Comparison of ENCODE assay signal across 12 cellular contexts in the genomic region with DNA sequence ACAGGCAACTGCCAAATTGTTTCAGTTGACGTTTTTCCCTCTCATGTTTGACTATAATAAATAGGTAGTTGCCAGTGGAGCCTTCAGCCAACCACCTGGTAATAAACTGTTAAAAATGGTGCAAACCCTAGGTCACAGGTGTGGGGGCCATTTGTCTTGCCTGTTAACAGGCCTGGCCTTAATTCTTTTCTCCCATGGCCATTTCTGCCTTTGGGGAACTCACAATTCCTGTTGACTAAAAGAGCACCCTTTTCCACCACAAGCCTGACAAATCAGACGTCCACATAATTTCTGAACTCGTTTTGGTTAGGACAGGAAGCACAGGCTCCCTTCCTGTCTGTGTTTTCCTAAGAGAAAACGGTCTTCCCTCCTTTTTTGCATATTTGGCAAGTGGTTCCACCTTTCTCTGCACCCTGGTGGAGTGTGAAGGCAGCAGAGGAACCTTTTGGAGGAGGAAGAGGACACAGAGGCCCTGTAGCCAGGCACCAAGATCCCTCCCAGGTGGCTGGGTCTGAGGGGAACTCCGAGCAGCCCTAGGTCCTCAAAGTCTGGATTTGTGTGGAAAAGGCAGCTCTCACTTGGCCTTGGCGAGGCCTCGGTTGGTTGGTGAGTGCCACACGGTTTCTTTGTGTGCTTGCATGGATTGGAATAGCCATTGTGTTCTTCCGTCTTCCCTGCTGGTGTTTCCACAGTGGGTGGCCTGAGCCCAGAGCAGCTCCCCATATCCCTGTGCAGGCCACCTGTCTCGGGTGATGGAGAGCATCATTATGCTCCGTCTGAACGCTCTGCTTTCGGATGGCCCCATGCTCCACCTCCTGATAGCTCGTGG. TPM values are rescaled to one million over a fixed set of nuclear protein-coding genes. Genes with fewer than 3 reads are reported as not detected.
DNase-seq lines count a peak whose midpoint lies in the region; ATAC-seq and TF ChIP-seq lines count a peak whose summit lies in the region.
"Had no signal": no experiment of that assay in that cellular context is flagged by ENCODE, and none has a peak within 500 bp of the region (broad histone marks: within the 10 kb centered on the region; RNA-seq: fewer than 3 reads in every experiment).

No MANE protein-coding gene starts in this region.

- 0 out of 2 replicates have a peak, but pooled peaks cover 3% of the 10 kb centered on the region for H3F3A ChIP-seq in OCI-LY1 (ENCODE audit: insufficient read depth, low read length)

- no peaks in the 10 kb centered on the region for H3K9me3 ChIP-seq in OCI-LY1 (ENCODE audit: low read length)
- H3K9me3 ChIP-seq in upper lobe of left lung, result no peaks in the 10 kb centered on the region
- H3K9me3 ChIP-seq: esophagus muscularis mucosa had no signal

- no peaks in the 10 kb centered on the region for H3K27me3 Mint-ChIP-seq in dendritic cell treated with granulocyte-macrophage colony-stimulating factor and Interleukin-4, amounts not matched to agents 40 ng/mL and 50 ng/mL, for 4 days

- peak overlapping the region; percentile 97 for H3K9ac ChIP-seq in OCI-LY1 (ENCODE audit: low read length)

- H3K27ac Mint-ChIP-seq in dendritic cell treated with granulocyte-macrophage colony-stimulating factor and Interleukin-4, amounts not matched to agents 40 ng/mL and 50 ng/mL, for 4 days, result peak overlapping the region; percentile 88

- TF ChIP-seq POLR2A in upper lobe of left lung (IDR thresholded peaks at IDR 0.05), result no peak

- H3K4me1 Mint-ChIP-seq in dendritic cell treated with granulocyte-macrophage colony-stimulating factor and Interleukin-4, amounts not matched to agents 40 ng/mL and 50 ng/mL, for 4 days (ENCODE audit: low read depth), result peaks cover 50% of the 10 kb centered on the region

- H3K36me3 Mint-ChIP-seq in dendritic cell treated with granulocyte-macrophage colony-stimulating factor and Interleukin-4, amounts not matched to agents 40 ng/mL and 50 ng/mL, for 4 days (ENCODE audit: low read depth), result peaks cover 33% of the 10 kb centered on the region

- intact Hi-C loops in dendritic cell treated with granulocyte-macrophage colony-stimulating factor and Interleukin-4, amounts not matched to agents 40 ng/mL and 50 ng/mL, for 4 days (cut with micrococcal nuclease), result loop anchor here (5.0 to 10.0 kb wide), 2 partner anchors 96 to 106 kb away; no protein-coding TSS in a partner anchor
- intact Hi-C loops in dorsolateral prefrontal cortex (cut with DNase I), result no loop called here

- H3K9me3 Mint-ChIP-seq in dendritic cell treated with granulocyte-macrophage colony-stimulating factor and Interleukin-4, amounts not matched to agents 40 ng/mL and 50 ng/mL, for 4 days, result no peaks in the 10 kb centered on the region

- H3K36me3 ChIP-seq in OCI-LY1 (ENCODE audit: insufficient read depth, low read length) (peaks cover 47% of the 10 kb centered on the region), upper lobe of left lung (no peaks in the 10 kb centered on the region)
- H3K36me3 ChIP-seq: esophagus muscularis mucosa had no signal

- H3K27ac ChIP-seq in OCI-LY1 (ENCODE audit: low read depth, low read length, poor library complexity, severe bottlenecking) (peak overlapping the region; percentile 93), upper lobe of left lung (peak overlapping the region; percentile 19 to 84 (median 64)), dorsolateral prefrontal cortex (no peak overlapping the region)
- H3K27ac ChIP-seq: C4-2B had no signal

- H3K9me2 ChIP-seq in OCI-LY1 (ENCODE audit: low read depth, low read length), result no peaks in the 10 kb centered on the region

- peak overlapping the region; percentile 74 for H3K4me3 ChIP-seq in OCI-LY1 (ENCODE audit: low read depth, low read length, poor library complexity, severe bottlenecking)
- peak overlapping the region in 3 of 4 donors; percentile 1 to 22 (median 5) for H3K4me3 ChIP-seq in upper lobe of left lung
- peak overlapping the region in 1 of 59 donors; percentile 0 for H3K4me3 ChIP-seq in dorsolateral prefrontal cortex

- H3K79me2 ChIP-seq in OCI-LY1 (ENCODE audit: insufficient read depth, low read length), result peaks cover 85% of the 10 kb centered on the region

- no peaks in the 10 kb centered on the region for H4K20me1 ChIP-seq in OCI-LY1 (ENCODE audit: insufficient read depth, low read length)

- H2AFZ ChIP-seq in OCI-LY1 (ENCODE audit: low read length), result no peak overlapping the region

- peak overlapping the region; percentile 90 for H3K4me3 Mint-ChIP-seq in dendritic cell treated with granulocyte-macrophage colony-stimulating factor and Interleukin-4, amounts not matched to agents 40 ng/mL and 50 ng/mL, for 4 days

- TF ChIP-seq CTCF in OCI-LY1 (IDR thresholded peaks at IDR 0.05; ENCODE audit: low read length) (no peak), upper lobe of left lung (IDR thresholded peaks at IDR 0.05) (no peak), dorsolateral prefrontal cortex (IDR thresholded peaks at IDR 0.05 in 54 of 56, conservative IDR thresholded peaks at IDR 0.05 in 2 of 56; ENCODE audit: low read depth in 1 of 56, partially characterized antibody in 56 of 56) (no peak)

- H3K27me3 ChIP-seq in OCI-LY1 (ENCODE audit: insufficient read depth, low read length), result no peaks in the 10 kb centered on the region
- H3K27me3 ChIP-seq in upper lobe of left lung, result peaks cover 0 to 4% (median under 1%) of the 10 kb centered on the region in 4 donors
- peaks cover 0 to 64% (median 21%) of the 10 kb centered on the region in 45 donors for H3K27me3 ChIP-seq in dorsolateral prefrontal cortex

- TF ChIP-seq EP300 in upper lobe of left lung (IDR thresholded peaks at IDR 0.05), result no peak

- H3K4me2 ChIP-seq in OCI-LY1 (ENCODE audit: low read length), result peak overlapping the region; percentile 81

- ATAC-seq in upper lobe of left lung (ENCODE audit: low FRiP score in 2 of 2), result no peak

- H3K4me1 ChIP-seq in OCI-LY1 (ENCODE audit: insufficient read depth, low read length, severe bottlenecking) (peaks cover 67% of the 10 kb centered on the region), upper lobe of left lung (peaks cover 0 to 20% (median 9%) of the 10 kb centered on the region in 4 donors)

- WGBS in upper lobe of left lung, 2 donors, result 56 to 63% methylated on average over 14 of the region's 14 CpGs

- DNase-seq in stimulated activated CD4-positive, alpha-beta T cell treated with anti-CD3 and anti-CD28 coated beads, Interleukin-15, amount 100 ng/mL, for 24 hours, result peak; percentile 65
- DNase-seq in stimulated activated CD4-positive, alpha-beta T cell treated with anti-CD3 and anti-CD28 coated beads, Interleukin-12 subunit alpha, Interleukin-12 subunit beta, amount 100 ng/mL, for 4 hours, result no peak
- no peak for DNase-seq in upper lobe of left lung
- no peak for DNase-seq in dorsolateral prefrontal cortex
- no peak for DNase-seq in midbrain (lab: John Stamatoyannopoulos, UW)
- no peak for DNase-seq in activated gamma-delta T cell (lab: John Stamatoyannopoulos, UW)
- DNase-seq: activated gamma-delta T cell treated with Interleukin-2 at 50 U/mL for 16 hours had no signal

RNA-seq across cellular contexts. Expression of gene IKZF1, which starts 4.0 kb away (rescaled TPM):
- total RNA-seq in upper lobe of left lung (10 to 100 TPM; 33.8 to 65.1 (median 49.8) TPM), dorsolateral prefrontal cortex (10 to 100 TPM in 18 of 120 experiments, 1 to 10 TPM in 102; 1.7 to 15.4 (median 6.4) TPM)
- total RNA-seq: RPMI7951 had no signal

Comparison
In these comparisons a context has a peak if more than half of its experiments do, and no peak if none do; other contexts are left out.
1. H3K27ac ChIP-seq: peak in OCI-LY1 (single experiment) and upper lobe of left lung (4 of 4); none in dorsolateral prefrontal cortex (0 of 59).